In genomic region chr13:80382576-80382975, GRCh38 we compare ENCODE assay signal across 18 cellular contexts.
"Had no signal": no experiment of that assay in that cellular context is flagged by ENCODE, and none has a peak within 500 bp of the region (broad histone marks: within the 10 kb centered on the region; RNA-seq: fewer than 3 reads in every experiment).

No MANE protein-coding gene starts in this region.

- ATAC-seq: activated naive CD4-positive, alpha-beta T cell treated with anti-CD3 and anti-CD28 coated beads, Interleukin-2, amount 50 U/mL, for 72 hours; esophagus mucosa; gastrocnemius medialis; psoas muscle; right cardiac atrium had no signal

- H3K4me1 ChIP-seq: adrenal gland, breast epithelium, gastrocnemius medialis, psoas muscle, tibial nerve had no signal

- H3K27ac ChIP-seq: adrenal gland, breast epithelium, gastrocnemius medialis, psoas muscle, tibial nerve, VCaP had no signal

- H3K4me3 ChIP-seq: adrenal gland, breast epithelium, gastrocnemius medialis, psoas muscle, tibial nerve had no signal

- H3K27me3 ChIP-seq: adrenal gland, breast epithelium, gastrocnemius medialis, tibial nerve had no signal

- DNase-seq: activated CD4-positive, alpha-beta T cell treated with anti-CD3 and anti-CD28 coated beads for 1 hour; activated CD8-positive, alpha-beta memory T cell treated with anti-CD3 and anti-CD28 coated beads for 24 hours; activated gamma-delta T cell treated with Interleukin-2 at 50 U/mL for 16 hours; adrenal gland; cortex of kidney; gastrocnemius medialis; head of caudate nucleus; midbrain; psoas muscle; right cardiac atrium; small intestine; stimulated activated CD4-positive, alpha-beta T cell treated with anti-CD3 and anti-CD28 coated beads, Interleukin-15, amount 100 ng/mL, for 24 hours; stimulated activated CD4-positive, alpha-beta T cell treated with anti-CD3 and anti-CD28 coated beads, Interleukin-2, amount 100 ng/mL, for 48 hours had no signal

- H3K9me3 ChIP-seq: adrenal gland, breast epithelium, gastrocnemius medialis, psoas muscle, tibial nerve had no signal

- H3K36me3 ChIP-seq: adrenal gland, breast epithelium, gastrocnemius medialis, tibial nerve had no signal
